ENCODE assay signal across 9 cellular contexts in the genomic region with DNA sequence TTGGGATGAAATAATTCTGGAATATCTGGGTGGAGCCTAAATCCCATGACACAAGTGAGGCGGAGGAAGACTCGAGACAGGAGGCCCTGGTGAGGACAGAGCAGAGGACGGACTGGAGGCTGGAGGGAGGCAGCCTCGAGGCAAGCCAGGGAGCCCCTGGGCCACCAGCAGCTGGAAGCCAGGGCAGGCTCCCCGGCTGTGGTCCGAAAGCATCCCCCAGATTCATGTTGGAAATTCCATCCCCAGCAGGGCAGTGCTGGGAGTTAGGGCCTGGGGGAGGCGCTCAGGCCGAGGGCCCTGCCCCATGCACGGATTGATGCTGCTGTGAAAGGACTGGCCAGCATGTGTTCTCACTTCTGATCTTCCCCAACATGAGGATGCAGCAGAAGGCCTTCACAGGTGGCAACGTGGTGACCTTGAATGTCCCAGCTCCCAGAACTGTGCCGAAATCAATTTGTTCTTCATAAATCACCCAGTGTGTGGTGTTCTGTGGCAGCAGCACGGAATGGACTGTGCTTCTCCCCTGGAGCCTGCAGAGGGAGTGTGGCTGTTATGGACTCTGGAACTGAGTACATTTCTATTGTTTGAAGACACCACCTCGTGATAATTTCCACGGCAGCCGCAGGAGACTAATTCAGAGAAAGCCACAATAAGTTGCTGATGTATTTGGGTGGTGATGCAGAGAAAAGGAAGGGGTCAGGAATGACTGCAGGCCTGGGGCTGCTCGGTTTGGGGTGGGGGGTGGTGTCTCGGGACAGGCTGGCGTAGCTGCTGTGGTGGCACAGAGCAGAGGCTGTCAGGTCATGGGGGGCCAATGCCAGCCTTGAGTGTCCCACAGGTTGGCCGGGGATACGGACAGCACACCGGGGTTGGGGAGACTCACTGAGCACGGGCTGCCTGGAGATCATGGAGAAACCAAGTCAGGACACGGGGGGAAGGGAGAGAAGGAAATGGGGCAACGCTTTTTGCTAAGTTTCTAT. TPM values are rescaled to one million over a fixed set of nuclear protein-coding genes. Genes with fewer than 3 reads are reported as not detected.
DNase-seq lines count a peak whose midpoint lies in the region; ATAC-seq, FAIRE-seq and TF ChIP-seq lines count a peak whose summit lies in the region.
"Had no signal": no experiment of that assay in that cellular context is flagged by ENCODE, and none has a peak within 500 bp of the region (broad histone marks: within the 10 kb centered on the region; RNA-seq: fewer than 3 reads in every experiment).

No MANE protein-coding gene starts in this region.

- no peak overlapping the region for H3K4me3 ChIP-seq in mammary epithelial cell (replicated peaks in 1 of 3; ENCODE audit: insufficient read depth in 1 of 3, low read depth in 2 of 3, low read length in 3 of 3)
- H3K4me3 ChIP-seq in mucosa of descending colon = no peak overlapping the region

- peak; percentile 59 for ATAC-seq in mucosa of descending colon
- ATAC-seq: Panc1 had no signal

- H3K4me2 ChIP-seq in mammary epithelial cell (ENCODE audit: insufficient read depth, low read depth, low read length) = no peak overlapping the region

- H3K36me3 ChIP-seq in mammary epithelial cell (ENCODE audit: insufficient read depth, low read length) = peaks cover 18% of the 10 kb centered on the region
- H3K36me3 ChIP-seq in mucosa of descending colon (ENCODE audit: low read depth) = no peaks in the 10 kb centered on the region

- peaks cover 9% of the 10 kb centered on the region for H3K79me2 ChIP-seq in mammary epithelial cell (ENCODE audit: insufficient read depth, low read length)

- H4K20me1 ChIP-seq in mammary epithelial cell (ENCODE audit: insufficient read depth, low read length) = no peaks in the 10 kb centered on the region

- H3K9ac ChIP-seq in mammary epithelial cell (ENCODE audit: insufficient read depth, low read length) = no peak overlapping the region

- H3K4me1 ChIP-seq in mammary epithelial cell (ENCODE audit: insufficient read depth, low read length) (peaks cover 14% of the 10 kb centered on the region), mucosa of descending colon (ENCODE audit: low read depth) (no peaks in the 10 kb centered on the region)

- CTCF ChIA-PET in mammary epithelial cell (lab: Charles Lee; ENCODE audit: low non-redundant PET) = no interaction called here

- intact Hi-C loops in mammary epithelial cell (cut with micrococcal nuclease) (loop anchor here (5.0 kb wide), 2 partner anchors 160 to 520 kb away; no protein-coding TSS in a partner anchor), mucosa of descending colon (cut with DNase I, micrococcal nuclease) (no loop called here)

- peak; percentile 47 for DNase-seq in D341Med (ENCODE audit: low spot score)
- DNase-seq in HTR-8/SVneo (ENCODE audit: insufficient read length, low spot score) = no peak
- no peak for DNase-seq in mammary epithelial cell
- DNase-seq in mucosa of descending colon = peak in 1 of 3 donors; percentile 26
- no peak for DNase-seq in NCI-H128 (lab: John Stamatoyannopoulos, UW; ENCODE audit: unreplicated experiment)
- no peak for DNase-seq in H4 (ENCODE audit: low spot score)
- DNase-seq in NCI-H748 (lab: John Stamatoyannopoulos, UW; ENCODE audit: unreplicated experiment) = no peak
- DNase-seq in NCI-H1048 (lab: John Stamatoyannopoulos, UW) = no peak

- BruUV-seq in mammary epithelial cell (replicated peaks; lab: Mats Ljungman, UMichigan) = no TSS peak

- no peak overlapping the region for H3K27ac ChIP-seq in mammary epithelial cell (ENCODE audit: insufficient read depth, low read depth, low read length)

- no peak overlapping the region for H2AFZ ChIP-seq in mammary epithelial cell (ENCODE audit: low read depth, low read length)

- peak; percentile 28 for FAIRE-seq in HTR-8/SVneo (lab: Jason Lieb, UNC)

- H3K27me3 ChIP-seq in mammary epithelial cell (ENCODE audit: insufficient read depth, low read length) = no peaks in the 10 kb centered on the region

- TF ChIP-seq CTCF in mammary epithelial cell (conservative IDR thresholded peaks at IDR 0.05 in 1 of 2, IDR thresholded peaks at IDR 0.05 in 1 of 2; ENCODE audit: extremely low read depth in 1 of 2, insufficient read depth in 1 of 2, low read depth in 1 of 2, low read length in 2 of 2) (peak; percentile 20 to 22), mucosa of descending colon (IDR thresholded peaks at IDR 0.05) (no peak)

- in situ Hi-C loops in mammary epithelial cell (cut with MboI; ENCODE audit: low sequenced_read_pairs in 2 of 2) = no loop called here

- WGBS in mammary epithelial cell (ENCODE audit: low coverage, missing lambda C conversion rate) = 86% methylated on average over 13 of the region's 24 CpGs

- no peaks in the 10 kb centered on the region for H3K9me3 ChIP-seq in mammary epithelial cell (replicated peaks; ENCODE audit: insufficient read depth, low read length)
- H3K9me3 ChIP-seq in mucosa of descending colon = no peaks in the 10 kb centered on the region

- dilution Hi-C loops in mammary epithelial cell (cut with HindIII; ENCODE audit: low sequenced_read_pairs) = loop anchor here (10.0 kb wide), 1 partner anchor 132 kb away; no protein-coding TSS in a partner anchor

RNA-seq across cellular contexts. Expression of a gene that starts 56.9 kb away (rescaled TPM):
- total RNA-seq in mammary epithelial cell = 10 to 100 TPM; 35.0 to 38.2 TPM
- polyA plus RNA-seq in mammary epithelial cell = 34.2 TPM
- polyA minus RNA-seq in mammary epithelial cell = 77.3 TPM
- 10 to 100 TPM; 45.5 to 66.9 (median 56.7) TPM for total RNA-seq in mucosa of descending colon
- total RNA-seq in H4 (2014; rRNA removed; shearing (Covaris generic)) = 26.1 and 42.5 TPM in 2 replicates
